ENCODE assay signal across 8 cellular contexts in the genomic region with DNA sequence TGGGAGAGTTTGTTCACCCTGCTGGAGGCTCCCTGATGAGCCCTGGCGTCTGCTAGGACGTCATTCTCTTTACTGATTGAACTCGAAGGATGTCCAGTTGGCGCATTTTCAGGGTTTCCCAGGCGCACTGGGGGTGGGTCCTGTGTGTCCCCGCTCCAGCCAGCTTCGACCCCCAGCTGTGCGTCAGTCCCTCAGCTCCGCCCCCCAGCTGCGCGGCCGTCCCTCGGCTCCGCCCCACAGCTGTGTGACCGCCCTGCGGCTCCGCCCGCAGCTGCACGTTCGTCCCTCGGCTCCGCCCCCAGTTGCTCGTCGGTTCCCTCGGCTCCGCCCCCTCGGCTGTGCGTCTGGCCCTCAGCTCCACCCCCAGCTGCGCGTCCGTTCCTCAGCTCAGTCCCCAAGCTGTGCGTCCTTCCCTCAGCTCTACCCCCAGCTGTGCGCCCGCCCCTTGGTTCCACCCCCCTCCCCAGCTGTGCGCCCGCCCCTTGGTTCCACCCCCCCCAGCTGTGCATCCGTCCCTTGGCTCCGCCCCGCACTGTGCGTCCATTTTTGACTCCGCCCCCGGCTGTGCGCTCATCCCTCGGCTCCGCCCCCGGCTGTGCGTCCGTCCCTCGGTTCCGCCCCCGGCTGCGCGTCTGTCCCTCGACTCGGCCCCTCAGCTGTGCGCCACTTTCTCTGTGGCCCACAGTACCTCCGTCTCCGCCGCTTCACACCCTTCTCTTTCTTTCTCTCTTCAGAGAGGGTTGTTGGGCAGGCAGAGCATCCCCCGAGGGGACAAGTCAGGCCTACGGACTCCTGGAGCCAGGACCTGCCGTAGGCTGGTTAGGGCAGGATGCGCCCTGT.
DNase-seq lines count a peak whose midpoint lies in the region; ATAC-seq and TF ChIP-seq lines count a peak whose summit lies in the region.

No MANE protein-coding gene starts in this region.

- intact Hi-C loops in lower lobe of right lung (cut with DNase I): no loop called here

- H3K4me1 Mint-ChIP-seq in activated CD4-positive, alpha-beta memory T cell treated with anti-CD3 and anti-CD28 coated beads, Interleukin-2, amount 10 ng/mL, durations not matched to agents 7 days and 5 days: peaks cover 10% of the 10 kb centered on the region

- DNase-seq in NK-92 (lab: John Stamatoyannopoulos, UW; ENCODE audit: unreplicated experiment) (peak; percentile 83), NCI-H748 treated with DMSO at 0.1 percent for 48 hours (lab: John Stamatoyannopoulos, UW) (peak; percentile 81), lower lobe of right lung (peak; percentile 98)
- DNase-seq in NK-92 treated with Interleukin-12 subunit alpha and Interleukin-12 subunit beta, amount 100 ng/mL, for 24 hours (lab: John Stamatoyannopoulos, UW): no peak
- DNase-seq in activated CD4-positive, alpha-beta memory T cell treated with anti-CD3 and anti-CD28 coated beads, Interleukin-2, amount 10 ng/mL, durations not matched to agents 7 days and 5 days: peak; percentile 98
- DNase-seq in stimulated activated CD4-positive, alpha-beta T cell treated with anti-CD3 and anti-CD28 coated beads, Interleukin-4, amount 100 ng/mL, for 48 hours (ENCODE audit: low read depth in 2 of 2): peak; percentile 97

- ATAC-seq in HG03135 (IDR thresholded peaks at IDR 0.05; ENCODE audit: unreplicated experiment): peak; percentile 90
- peak; percentile 81 to 90 for ATAC-seq in lower lobe of right lung

- no peaks in the 10 kb centered on the region for H3K27me3 Mint-ChIP-seq in activated CD4-positive, alpha-beta memory T cell treated with anti-CD3 and anti-CD28 coated beads, Interleukin-2, amount 10 ng/mL, durations not matched to agents 7 days and 5 days

- 5% methylated on average over 62 to 63 of the region's 63 CpGs for WGBS in ectodermal cell, 2 experiments

- POLR2A ChIA-PET in activated CD4-positive, alpha-beta memory T cell treated with anti-CD3 and anti-CD28 coated beads, Interleukin-2, amount 10 ng/mL, durations not matched to agents 7 days and 5 days (lab: Charles Lee): interaction anchor here (0.7 to 1.5 kb wide), 3 partner anchors 58 to 414 kb away, joined by 3 to 4 read pairs (median 3); a partner anchor contains a TSS

- no peaks in the 10 kb centered on the region for H3K27me3 ChIP-seq in ectodermal cell (ENCODE audit: control insufficient read depth, insufficient read depth, low read length, poor library complexity, severe bottlenecking)
- H3K27me3 ChIP-seq in lower lobe of right lung (ENCODE audit: low read depth): no peaks in the 10 kb centered on the region

- H3K9me3 Mint-ChIP-seq in activated CD4-positive, alpha-beta memory T cell treated with anti-CD3 and anti-CD28 coated beads, Interleukin-2, amount 10 ng/mL, durations not matched to agents 7 days and 5 days: no peaks in the 10 kb centered on the region

- peak overlapping the region; percentile 60 for H3K27ac Mint-ChIP-seq in activated CD4-positive, alpha-beta memory T cell treated with anti-CD3 and anti-CD28 coated beads, Interleukin-2, amount 10 ng/mL, durations not matched to agents 7 days and 5 days

- no peak for TF ChIP-seq CTCF in lower lobe of right lung (IDR thresholded peaks at IDR 0.05)

- H3K4me1 ChIP-seq in ectodermal cell (ENCODE audit: control insufficient read depth, insufficient read depth, low read length) (peaks cover 41% of the 10 kb centered on the region), lower lobe of right lung (peaks cover 42% of the 10 kb centered on the region)

- H3K9me3 ChIP-seq in ectodermal cell (ENCODE audit: control insufficient read depth, low read length) (no peaks in the 10 kb centered on the region), lower lobe of right lung (no peaks in the 10 kb centered on the region)

- CTCF ChIA-PET in activated CD4-positive, alpha-beta memory T cell treated with anti-CD3 and anti-CD28 coated beads, Interleukin-2, amount 10 ng/mL, durations not matched to agents 7 days and 5 days (lab: Charles Lee): interaction anchor here (0.8 to 2.0 kb wide), 9 partner anchors 16 to 97 kb away, joined by 4 to 20 read pairs (median 6); a partner anchor contains a TSS

- peak overlapping the region; percentile 72 for H3K4me3 Mint-ChIP-seq in activated CD4-positive, alpha-beta memory T cell treated with anti-CD3 and anti-CD28 coated beads, Interleukin-2, amount 10 ng/mL, durations not matched to agents 7 days and 5 days

- no peaks in the 10 kb centered on the region for H3K36me3 Mint-ChIP-seq in activated CD4-positive, alpha-beta memory T cell treated with anti-CD3 and anti-CD28 coated beads, Interleukin-2, amount 10 ng/mL, durations not matched to agents 7 days and 5 days (ENCODE audit: low read depth)

- H3K27ac ChIP-seq in ectodermal cell (ENCODE audit: insufficient read depth, low read depth, low read length, poor library complexity, severe bottlenecking): peak overlapping the region; percentile 87
- H3K27ac ChIP-seq in lower lobe of right lung: peak overlapping the region; percentile 90

- peak overlapping the region; percentile 35 for H3K4me3 ChIP-seq in ectodermal cell (ENCODE audit: insufficient read depth, low read depth, low read length)
- peak overlapping the region; percentile 49 for H3K4me3 ChIP-seq in lower lobe of right lung

- no peaks in the 10 kb centered on the region for H3K36me3 ChIP-seq in ectodermal cell (ENCODE audit: control insufficient read depth, insufficient read depth, low read length)
- peaks cover 6% of the 10 kb centered on the region for H3K36me3 ChIP-seq in lower lobe of right lung
